8 cellular contexts compared by ENCODE assay signal in genomic region chr18:3245853-3246635, GRCh38. TPM values are rescaled to one million over a fixed set of nuclear protein-coding genes. Genes with fewer than 3 reads are reported as not detected.
DNase-seq lines count a peak whose midpoint lies in the region; ATAC-seq, FAIRE-seq and TF ChIP-seq lines count a peak whose summit lies in the region.

No MANE protein-coding gene starts in this region.

- peaks cover 10% of the 10 kb centered on the region; the same call in 1 of the 2 replicates for H4K20me1 ChIP-seq in HepG2 (ENCODE audit: insufficient read depth, low read length)

- no TSS peak for BruUV-seq in HepG2 (replicated peaks; lab: Mats Ljungman, UMichigan)

- 2% methylated on average over 27 of the region's 29 CpGs for WGBS in HepG2 (ENCODE audit: low lambda C conversion rate)

- POLR2A ChIA-PET in HepG2 (lab: Yijun Ruan, JAX): interaction anchor here (0.6 to 5.4 kb wide), 28 partner anchors 10 to 419 kb away, joined by 3 to 54 read pairs (median 7); partner anchors contain the start of genes LPIN2, MYL12B and MYOM1

- H3K27me3 ChIP-seq in HepG2 (ENCODE audit: control insufficient read depth in 1 of 2, insufficient read depth in 2 of 2, low read length in 2 of 2): no peaks in the 10 kb centered on the region; a peak in 2 of 5 replicates

- intact Hi-C loops in HepG2 (cut with micrococcal nuclease; ENCODE audit: unreplicated experiment): loop anchor here (1.0 to 5.0 kb wide), 7 partner anchors 17 to 313 kb away; partner anchors contain the start of genes LPIN2 and MYL12B

- DNase-seq in AG20443 (ENCODE audit: low spot score) (peak; percentile 88), NCI-H460 (ENCODE audit: extremely low read depth, low read depth) (peak; percentile 79), coronary artery (ENCODE audit: low spot score) (peak; percentile 93), HepG2 (ENCODE audit: low spot score) (peak; percentile 81)
- DNase-seq in activated CD4-positive, alpha-beta T cell treated with anti-CD3 and anti-CD28 coated beads for 4 hours: peak; percentile 73 to 76
- DNase-seq in stimulated activated CD4-positive, alpha-beta T cell treated with anti-CD3 and anti-CD28 coated beads, Interleukin-2, amount 100 ng/mL, for 48 hours: peak; percentile 71 to 75

- H3K79me2 ChIP-seq in HepG2 (ENCODE audit: insufficient read depth, low read length): peaks cover 55% of the 10 kb centered on the region

- peaks cover 45% of the 10 kb centered on the region for H3K4me1 ChIP-seq in HepG2 (ENCODE audit: insufficient read depth, low read length)

- in situ Hi-C loops in HepG2 (cut with HindIII; ENCODE audit: extremely low pct_ligation_motif_present, low pct_unique_long_range_greater_than_20kb): loop anchor here (5.0 kb wide), 2 partner anchors 94 to 314 kb away; no protein-coding TSS in a partner anchor

- H3K4me3 ChIP-seq in coronary artery: peak overlapping the region; percentile 96
- peak overlapping the region; percentile 66 to 93 (median 92) for H3K4me3 ChIP-seq in HepG2 (replicated peaks in 1 of 3; ENCODE audit: insufficient read depth in 1 of 3, low read depth in 2 of 3, low read length in 3 of 3)

- peak; percentile 99 for TF ChIP-seq RAD21 in HepG2 (CRISPR knock-in tag; IDR thresholded peaks at IDR 0.05)

- peaks cover 11% of the 10 kb centered on the region for H3K9me3 ChIP-seq in HepG2 (ENCODE audit: low read length)

- peak overlapping the region; percentile 96 for H3K4me2 ChIP-seq in HepG2 (ENCODE audit: low read depth, low read length)

- peak in 1 of 2 experiments; percentile 41; a peak in 3 of 4 replicates for TF ChIP-seq POLR2A in HepG2 (IDR thresholded peaks at IDR 0.05; ENCODE audit: insufficient read depth in 1 of 2, low read depth in 2 of 2, low read length in 2 of 2)

- peak; percentile 91 for TF ChIP-seq CTCF in coronary artery (IDR thresholded peaks at IDR 0.05)
- TF ChIP-seq CTCF in HepG2 (CRISPR knock-in tag; IDR thresholded peaks at IDR 0.05): peak; percentile 99

- peak overlapping the region; percentile 94 for H3K9ac ChIP-seq in HepG2 (ENCODE audit: insufficient read depth, low read depth, low read length)

- no peaks in the 10 kb centered on the region; a peak in 1 of 5 replicates for H3K36me3 ChIP-seq in HepG2 (replicated peaks in 1 of 2; ENCODE audit: control insufficient read depth in 1 of 2, insufficient read depth in 2 of 2, low read length in 2 of 2)

- CTCF ChIA-PET in HepG2 (lab: Yijun Ruan, JAX; ENCODE audit: low intra/inter-chr PET ratio, low total read pairs): interaction anchor here (1.2 to 2.5 kb wide), 4 partner anchors 59 to 314 kb away, joined by 5 to 16 read pairs (median 11); no protein-coding TSS in a partner anchor

- ATAC-seq in GM18909 (IDR thresholded peaks at IDR 0.05; ENCODE audit: poor library complexity, unreplicated experiment) (peak; percentile 59), HG03280 (IDR thresholded peaks at IDR 0.05; ENCODE audit: unreplicated experiment) (peak; percentile 53), HepG2 (peak; percentile 80)

- TF ChIP-seq EP300 in HepG2 (IDR thresholded peaks at IDR 0.05; ENCODE audit: low read depth in 2 of 2, low read length in 2 of 2) (no peak), HepG2 (CRISPR knock-in tag; IDR thresholded peaks at IDR 0.05; ENCODE audit: borderline replicate concordance) (no peak)

- peak; percentile 95 for FAIRE-seq in HepG2 (lab: Jason Lieb, UNC)

- H2AFZ ChIP-seq in HepG2 (ENCODE audit: low read length): no peak overlapping the region

- H3K27ac ChIP-seq in coronary artery (peak overlapping the region; percentile 96 to 100), HepG2 (ENCODE audit: extremely low read length, insufficient read depth, low read length) (peak overlapping the region; percentile 93)

TF ChIP-seq in HepG2, 621 proteins besides CTCF, POLR2A, EP300 and RAD21 (continues in another document):
- TF ChIP-seq AHR (CRISPR knock-in tag; IDR thresholded peaks at IDR 0.05) (0 out of 2 replicates have a peak, but pooled peaks have one; percentile 56), ATF1 (CRISPR knock-in tag; IDR thresholded peaks at IDR 0.05) (no peak)

RNA-seq across cellular contexts. Expression of gene MYL12A, which starts 1.6 kb away (rescaled TPM):
- 644 and 647 TPM in 2 replicates for total RNA-seq in NCI-H460 (2014; rRNA removed; shearing (Covaris generic))
- polyA plus RNA-seq in NCI-H460 (2014; cell fraction: nucleus; rRNA removed): 215 and 218 TPM in 2 replicates
- 277 and 357 TPM in 2 replicates for total RNA-seq in HepG2 (2016; rRNA removed; fragmentation: Illumina TruSeq; extraction: Trizol)
- 95.1 and 97.4 TPM in 2 replicates for total RNA-seq in HepG2 (2016; cell fraction: cytosol; rRNA removed; fragmentation: Illumina TruSeq; extraction: Trizol; ENCODE audit: low read depth)
- 277 and 377 TPM in 2 replicates for total RNA-seq in HepG2 (2016; cell fraction: insoluble cytoplasmic fraction; rRNA removed; fragmentation: Illumina TruSeq; extraction: Trizol)
- total RNA-seq in HepG2 (2016; cell fraction: membrane; rRNA removed; fragmentation: Illumina TruSeq; extraction: Trizol): 78.5 and 96.6 TPM in 2 replicates
- total RNA-seq in HepG2 (2016; cell fraction: nucleus; rRNA removed; fragmentation: Illumina TruSeq; extraction: Trizol): 143 and 145 TPM in 2 replicates
- polyA plus RNA-seq in HepG2 (2011; rRNA removed): 243 and 261 TPM in 2 replicates
- polyA plus RNA-seq in HepG2 (2011; cell fraction: cytosol; rRNA removed): 156 and 261 TPM in 2 replicates
- 65.4 and 82.9 TPM in 2 replicates for polyA plus RNA-seq in HepG2 (2011; cell fraction: nucleus; rRNA removed)
- 263 and 319 TPM in 2 replicates for polyA plus RNA-seq in HepG2 (2012)
- 53.2 and 57.8 TPM in 2 replicates for polyA plus RNA-seq in HepG2 (2016; cell fraction: cytosol; fragmentation: Illumina TruSeq; extraction: Trizol; ENCODE audit: low read depth)
- 305 and 333 TPM in 2 replicates for polyA plus RNA-seq in HepG2 (2016; cell fraction: insoluble cytoplasmic fraction; fragmentation: Illumina TruSeq; extraction: Trizol; ENCODE audit: low read depth)
- 53.7 and 63.8 TPM in 2 replicates for polyA plus RNA-seq in HepG2 (2016; cell fraction: membrane; fragmentation: Illumina TruSeq; extraction: Trizol; ENCODE audit: low read depth)
- polyA plus RNA-seq in HepG2 (2016; cell fraction: nucleus; fragmentation: Illumina TruSeq; extraction: Trizol; ENCODE audit: insufficient read depth, low read depth): 156 and 160 TPM in 2 replicates
- polyA minus RNA-seq in HepG2 (2011; rRNA and poly(A)+ RNA removed; ENCODE audit: low replicate concordance): 91.9 and 99.7 TPM in 2 replicates
- 172 and 198 TPM in 2 replicates for polyA minus RNA-seq in HepG2 (2011; cell fraction: cytosol; rRNA and poly(A)+ RNA removed)
- polyA minus RNA-seq in HepG2 (2011; cell fraction: nucleus; rRNA and poly(A)+ RNA removed): 130 and 202 TPM in 2 replicates

RNA-seq across cellular contexts. Expression of gene MYL12B, which starts 15.9 kb away (rescaled TPM):
- total RNA-seq in NCI-H460 (2014; rRNA removed; shearing (Covaris generic)): 410 and 432 TPM in 2 replicates
- polyA plus RNA-seq in NCI-H460 (2014; cell fraction: nucleus; rRNA removed): 168 and 199 TPM in 2 replicates
- total RNA-seq in HepG2 (2016; rRNA removed; fragmentation: Illumina TruSeq; extraction: Trizol): 340 and 475 TPM in 2 replicates
- 118 and 121 TPM in 2 replicates for total RNA-seq in HepG2 (2016; cell fraction: cytosol; rRNA removed; fragmentation: Illumina TruSeq; extraction: Trizol; ENCODE audit: low read depth)
- 344 and 488 TPM in 2 replicates for total RNA-seq in HepG2 (2016; cell fraction: insoluble cytoplasmic fraction; rRNA removed; fragmentation: Illumina TruSeq; extraction: Trizol)
- 130 and 135 TPM in 2 replicates for total RNA-seq in HepG2 (2016; cell fraction: membrane; rRNA removed; fragmentation: Illumina TruSeq; extraction: Trizol)
- 113 and 117 TPM in 2 replicates for total RNA-seq in HepG2 (2016; cell fraction: nucleus; rRNA removed; fragmentation: Illumina TruSeq; extraction: Trizol)
- 238 and 265 TPM in 2 replicates for polyA plus RNA-seq in HepG2 (2011; rRNA removed)
- polyA plus RNA-seq in HepG2 (2011; cell fraction: cytosol; rRNA removed): 202 and 250 TPM in 2 replicates
- 45.6 and 55.4 TPM in 2 replicates for polyA plus RNA-seq in HepG2 (2011; cell fraction: nucleus; rRNA removed)
- polyA plus RNA-seq in HepG2 (2012): 212 and 213 TPM in 2 replicates
- polyA plus RNA-seq in HepG2 (2016; cell fraction: cytosol; fragmentation: Illumina TruSeq; extraction: Trizol; ENCODE audit: low read depth): 96.0 and 108 TPM in 2 replicates
- polyA plus RNA-seq in HepG2 (2016; cell fraction: insoluble cytoplasmic fraction; fragmentation: Illumina TruSeq; extraction: Trizol; ENCODE audit: low read depth): 470 and 496 TPM in 2 replicates
- polyA plus RNA-seq in HepG2 (2016; cell fraction: membrane; fragmentation: Illumina TruSeq; extraction: Trizol; ENCODE audit: low read depth): 102 and 106 TPM in 2 replicates
- 168 and 175 TPM in 2 replicates for polyA plus RNA-seq in HepG2 (2016; cell fraction: nucleus; fragmentation: Illumina TruSeq; extraction: Trizol; ENCODE audit: insufficient read depth, low read depth)
- 114 and 173 TPM in 2 replicates for polyA minus RNA-seq in HepG2 (2011; rRNA and poly(A)+ RNA removed; ENCODE audit: low replicate concordance)
- 94.2 and 95.6 TPM in 2 replicates for polyA minus RNA-seq in HepG2 (2011; cell fraction: cytosol; rRNA and poly(A)+ RNA removed)
- 30.6 and 55.3 TPM in 2 replicates for polyA minus RNA-seq in HepG2 (2011; cell fraction: nucleus; rRNA and poly(A)+ RNA removed)

RNA-seq across cellular contexts. Expression of gene MYOM1, which starts 26.3 kb away (rescaled TPM):
- 0.10 and 0.32 TPM in 2 replicates for total RNA-seq in NCI-H460 (2014; rRNA removed; shearing (Covaris generic))
- 0.04 TPM in 1 of 2 replicates, not detected in the other for polyA plus RNA-seq in NCI-H460 (2014; cell fraction: nucleus; rRNA removed)
- total RNA-seq in HepG2 (2016; rRNA removed; fragmentation: Illumina TruSeq; extraction: Trizol): 0.46 and 1.0 TPM in 2 replicates
- 0.35 and 1.3 TPM in 2 replicates for total RNA-seq in HepG2 (2016; cell fraction: cytosol; rRNA removed; fragmentation: Illumina TruSeq; extraction: Trizol; ENCODE audit: low read depth)
- total RNA-seq in HepG2 (2016; cell fraction: insoluble cytoplasmic fraction; rRNA removed; fragmentation: Illumina TruSeq; extraction: Trizol): 0.97 and 0.98 TPM in 2 replicates
- total RNA-seq in HepG2 (2016; cell fraction: membrane; rRNA removed; fragmentation: Illumina TruSeq; extraction: Trizol): 0.49 and 0.76 TPM in 2 replicates
- total RNA-seq in HepG2 (2016; cell fraction: nucleus; rRNA removed; fragmentation: Illumina TruSeq; extraction: Trizol): 0.47 and 1.3 TPM in 2 replicates
- 0.98 and 1.6 TPM in 2 replicates for polyA plus RNA-seq in HepG2 (2011; rRNA removed)
- 1.0 and 1.4 TPM in 2 replicates for polyA plus RNA-seq in HepG2 (2011; cell fraction: cytosol; rRNA removed)
- 3.6 and 4.1 TPM in 2 replicates for polyA plus RNA-seq in HepG2 (2011; cell fraction: nucleus; rRNA removed)
- 2.6 and 3.3 TPM in 2 replicates for polyA plus RNA-seq in HepG2 (2012)
- 0.16 and 0.17 TPM in 2 replicates for polyA plus RNA-seq in HepG2 (2016; cell fraction: cytosol; fragmentation: Illumina TruSeq; extraction: Trizol; ENCODE audit: low read depth)
- 0.60 and 0.63 TPM in 2 replicates for polyA plus RNA-seq in HepG2 (2016; cell fraction: insoluble cytoplasmic fraction; fragmentation: Illumina TruSeq; extraction: Trizol; ENCODE audit: low read depth)
- 0.25 and 0.37 TPM in 2 replicates for polyA plus RNA-seq in HepG2 (2016; cell fraction: membrane; fragmentation: Illumina TruSeq; extraction: Trizol; ENCODE audit: low read depth)
- polyA plus RNA-seq in HepG2 (2016; cell fraction: nucleus; fragmentation: Illumina TruSeq; extraction: Trizol; ENCODE audit: insufficient read depth, low read depth): 1.1 and 1.2 TPM in 2 replicates
- polyA minus RNA-seq in HepG2 (2011; rRNA and poly(A)+ RNA removed; ENCODE audit: low replicate concordance): 0.75 and 0.82 TPM in 2 replicates
- polyA minus RNA-seq in HepG2 (2011; cell fraction: cytosol; rRNA and poly(A)+ RNA removed): 0.89 and 0.97 TPM in 2 replicates
- polyA minus RNA-seq in HepG2 (2011; cell fraction: nucleus; rRNA and poly(A)+ RNA removed): 2.8 and 4.2 TPM in 2 replicates

Comparison
In these comparisons a context has a peak if more than half of its experiments do, and no peak if none do; other contexts are left out.
1. Peak in every context shown above with its lines: DNase-seq, ATAC-seq, H3K4me3 ChIP-seq and H3K27ac ChIP-seq.